In genomic region chr17:63881935-63882601, GRCh38 we compare ENCODE assay signal across 8 cellular contexts. TPM values are rescaled to one million over a fixed set of nuclear protein-coding genes. Genes with fewer than 3 reads are reported as not detected.
DNase-seq lines count a peak whose midpoint lies in the region; ATAC-seq and TF ChIP-seq lines count a peak whose summit lies in the region.

Gene GH2, minus strand, starts transcription at chr17:63881944. Its CDS starts 143 bp downstream, at chr17:63881801.

- CTCF ChIA-PET in SK-N-SH (lab: Yijun Ruan, JAX) = interaction anchor here (1.1 to 2.7 kb wide), 10 partner anchors 16 to 146 kb away, joined by 3 to 15 read pairs (median 5); partner anchors contain the start of gene CSHL1
- CTCF ChIA-PET in activated naive CD4-positive, alpha-beta T cell treated with anti-CD3 and anti-CD28 coated beads for 36 hours (lab: Charles Lee) = interaction anchor here (0.6 to 1.8 kb wide), 10 partner anchors 8 to 663 kb away, joined by 3 to 9 read pairs (median 3); no protein-coding TSS in a partner anchor

- TF ChIP-seq CTCF in CD14-positive monocyte (IDR thresholded peaks at IDR 0.05) = peak; percentile 55
- peak; percentile 51 for TF ChIP-seq CTCF in SK-N-SH (IDR thresholded peaks at IDR 0.05)
- TF ChIP-seq CTCF in left ventricle myocardium inferior (IDR thresholded peaks at IDR 0.05; ENCODE audit: borderline replicate concordance) = peak; percentile 58

- H3F3A ChIP-seq in SK-N-SH (replicated peaks; ENCODE audit: insufficient read depth) = no peaks in the 10 kb centered on the region

- H3K9ac ChIP-seq in SK-N-SH = no peak within 1 kb of the TSS

- no peaks in the 10 kb centered on the region for H3K9me2 ChIP-seq in SK-N-SH

- H3K4me1 ChIP-seq in SK-N-SH (ENCODE audit: control insufficient read depth in 1 of 2, insufficient read depth in 2 of 2, low read depth in 1 of 2, low read length in 1 of 2) = no peaks in the 10 kb centered on the region
- no peaks in the 10 kb centered on the region for H3K4me1 ChIP-seq in left ventricle myocardium inferior

- H3K36me3 Mint-ChIP-seq in CD14-positive monocyte = no peaks in the 10 kb centered on the region
- no peaks in the 10 kb centered on the region for H3K36me3 Mint-ChIP-seq in activated naive CD4-positive, alpha-beta T cell treated with anti-CD3 and anti-CD28 coated beads for 36 hours (ENCODE audit: low read depth)

- WGBS in SK-N-SH (ENCODE audit: low lambda C conversion rate) = 53% methylated on average over 11 of the region's 15 CpGs

- TF ChIP-seq EP300 in SK-N-SH (IDR thresholded peaks at IDR 0.05; ENCODE audit: borderline replicate concordance in 1 of 2, low read depth in 1 of 2, low read length in 1 of 2) = no peak

- H3K27ac Mint-ChIP-seq in CD14-positive monocyte = no peak within 1 kb of the TSS
- H3K27ac Mint-ChIP-seq in activated naive CD4-positive, alpha-beta T cell treated with anti-CD3 and anti-CD28 coated beads for 36 hours = no peak within 1 kb of the TSS

- H3K27ac ChIP-seq in SK-N-SH (ENCODE audit: low read depth in 2 of 2, low read length in 1 of 2) (no peak within 1 kb of the TSS), left ventricle myocardium inferior (replicated peaks) (no peak within 1 kb of the TSS)

- no peak for TF ChIP-seq RAD21 in SK-N-SH (IDR thresholded peaks at IDR 0.05; ENCODE audit: low read length)

- no peaks in the 10 kb centered on the region for H3K9me3 Mint-ChIP-seq in CD14-positive monocyte
- no peaks in the 10 kb centered on the region for H3K9me3 Mint-ChIP-seq in activated naive CD4-positive, alpha-beta T cell treated with anti-CD3 and anti-CD28 coated beads for 36 hours

- no peaks in the 10 kb centered on the region for H3K79me2 ChIP-seq in SK-N-SH (ENCODE audit: insufficient read depth)

- no peak within 1 kb of the TSS for H3K4me3 ChIP-seq in SK-N-SH (ENCODE audit: low read depth in 2 of 2, low read length in 1 of 2)
- H3K4me3 ChIP-seq in left ventricle myocardium inferior = no peak within 1 kb of the TSS

- H3K9me3 ChIP-seq in SK-N-SH = no peaks in the 10 kb centered on the region
- H3K9me3 ChIP-seq in left ventricle myocardium inferior (replicated peaks) = no peaks in the 10 kb centered on the region

- no peak within 1 kb of the TSS for H3K4me2 ChIP-seq in SK-N-SH

- H2AFZ ChIP-seq in SK-N-SH (ENCODE audit: low read depth) = no peak within 1 kb of the TSS

- no peak within 1 kb of the TSS for H3K4me3 Mint-ChIP-seq in CD14-positive monocyte
- H3K4me3 Mint-ChIP-seq in activated naive CD4-positive, alpha-beta T cell treated with anti-CD3 and anti-CD28 coated beads for 36 hours = no peak within 1 kb of the TSS

- ATAC-seq in GM18870 (IDR thresholded peaks at IDR 0.05; ENCODE audit: unreplicated experiment) = no peak

- peaks cover 8 to 17% (median 14%) of the 10 kb centered on the region in 3 donors for H3K27me3 Mint-ChIP-seq in CD14-positive monocyte (ENCODE audit: low read depth in 3 of 3)
- H3K27me3 Mint-ChIP-seq in activated naive CD4-positive, alpha-beta T cell treated with anti-CD3 and anti-CD28 coated beads for 36 hours (ENCODE audit: low read depth) = no peaks in the 10 kb centered on the region

- H4K20me1 ChIP-seq in SK-N-SH (ENCODE audit: insufficient read depth) = no peaks in the 10 kb centered on the region

- H3K36me3 ChIP-seq in SK-N-SH (replicated peaks in 1 of 2; ENCODE audit: control insufficient read depth in 1 of 2, insufficient read depth in 2 of 2, low read length in 1 of 2) = no peaks in the 10 kb centered on the region
- H3K36me3 ChIP-seq in left ventricle myocardium inferior = no peaks in the 10 kb centered on the region

- H3K4me1 Mint-ChIP-seq in CD14-positive monocyte = no peaks in the 10 kb centered on the region
- H3K4me1 Mint-ChIP-seq in activated naive CD4-positive, alpha-beta T cell treated with anti-CD3 and anti-CD28 coated beads for 36 hours (ENCODE audit: low read depth) = peaks cover 2% of the 10 kb centered on the region

- POLR2A ChIA-PET in SK-N-SH (lab: Yijun Ruan, JAX) = no interaction called here

- intact Hi-C loops in CD14-positive monocyte (cut with micrococcal nuclease) = no loop called here
- intact Hi-C loops in activated naive CD4-positive, alpha-beta T cell treated with anti-CD3 and anti-CD28 coated beads for 36 hours (cut with micrococcal nuclease) = no loop called here
- intact Hi-C loops in left ventricle myocardium inferior (cut with micrococcal nuclease) = no loop called here

- peaks cover 5% of the 10 kb centered on the region for H3K27me3 ChIP-seq in SK-N-SH (ENCODE audit: insufficient read depth)
- no peaks in the 10 kb centered on the region for H3K27me3 ChIP-seq in left ventricle myocardium inferior (ENCODE audit: low read depth)

- DNase-seq in CD14-positive monocyte (ENCODE audit: low spot score) = no peak
- DNase-seq in HCEC 1CT = peak; percentile 28
- peak; percentile 85 for DNase-seq in SK-N-SH
- peak; percentile 79 for DNase-seq in activated naive CD4-positive, alpha-beta T cell treated with anti-CD3 and anti-CD28 coated beads for 36 hours
- DNase-seq in left ventricle myocardium inferior = no peak
- DNase-seq in stimulated activated CD4-positive, alpha-beta T cell treated with anti-CD3 and anti-CD28 coated beads, Interleukin-12 subunit alpha, Interleukin-12 subunit beta, amount 100 ng/mL, for 4 hours = peak; percentile 49
- DNase-seq in DMS79 treated with DMSO at 0.1 percent for 48 hours (lab: John Stamatoyannopoulos, UW) = no peak

TF ChIP-seq in SK-N-SH, 30 proteins besides CTCF, POLR2A, EP300 and RAD21 (continues in another document):
- TF ChIP-seq FOSL2 (IDR thresholded peaks at IDR 0.05; ENCODE audit: borderline replicate concordance, low read depth) = no peak
- no peak for TF ChIP-seq POLR2AphosphoS5 (IDR thresholded peaks at IDR 0.05; ENCODE audit: low read depth, low read length)
- TF ChIP-seq NRF1 (IDR thresholded peaks at IDR 0.05; ENCODE audit: low read depth, low read length) = no peak
- TF ChIP-seq EZH2phosphoT487 (IDR thresholded peaks at IDR 0.05; ENCODE audit: borderline replicate concordance, low read depth) = no peak
- no peak for TF ChIP-seq ZBTB33 (IDR thresholded peaks at IDR 0.05; ENCODE audit: borderline replicate concordance, low read depth)
- TF ChIP-seq JUND (IDR thresholded peaks at IDR 0.05) = no peak
- no peak for TF ChIP-seq YY1 (IDR thresholded peaks at IDR 0.05; ENCODE audit: low read depth)
- TF ChIP-seq IRF3 (IDR thresholded peaks at IDR 0.05; ENCODE audit: low read depth, low read length) = no peak
- no peak for TF ChIP-seq SIN3A (IDR thresholded peaks at IDR 0.05; ENCODE audit: borderline replicate concordance, low read depth, low read length)
- TF ChIP-seq MXI1 (IDR thresholded peaks at IDR 0.05; ENCODE audit: low read depth, low read length) = no peak
- no peak for TF ChIP-seq MEF2A (IDR thresholded peaks at IDR 0.05; ENCODE audit: borderline replicate concordance, low read depth)
- no peak for TF ChIP-seq GATA2 (CRISPR knock-in tag; IDR thresholded peaks at IDR 0.05)
- no peak for TF ChIP-seq RCOR1 (IDR thresholded peaks at IDR 0.05; ENCODE audit: low read length)

RNA-seq across cellular contexts. Expression of gene GH2, which starts in this region (rescaled TPM):
- polyA plus RNA-seq in CD14-positive monocyte = not detected
- not detected in 2 replicates for polyA plus RNA-seq in SK-N-SH (2012; rRNA removed)
- polyA plus RNA-seq in SK-N-SH (2012; cell fraction: cytosol; rRNA removed) = not detected in 2 replicates
- not detected in 2 replicates for polyA plus RNA-seq in SK-N-SH (2012; cell fraction: nucleus; rRNA removed)
- total RNA-seq in activated naive CD4-positive, alpha-beta T cell treated with anti-CD3 and anti-CD28 coated beads for 36 hours = not detected
- total RNA-seq in left ventricle myocardium inferior = not detected

Comparison
In these comparisons a context has a peak if more than half of its experiments do, and no peak if none do; other contexts are left out.
1. Peak in DNase-seq in SK-N-SH; RNA of the gene not detected or under 1 TPM.
2. Peak in DNase-seq in activated naive CD4-positive, alpha-beta T cell treated with anti-CD3 and anti-CD28 coated beads for 36 hours; RNA of the gene not detected or under 1 TPM.
3. DNase-seq: peak in HCEC 1CT (single experiment) and stimulated activated CD4-positive, alpha-beta T cell treated with anti-CD3 and anti-CD28 coated beads, Interleukin-12 subunit alpha, Interleukin-12 subunit beta, amount 100 ng/mL, for 4 hours (single experiment); none in CD14-positive monocyte (single experiment), left ventricle myocardium inferior (single experiment) and DMS79 treated with DMSO at 0.1 percent for 48 hours (single experiment).
4. Peak in every context shown above with its lines, with median percentiles within 50 percentile points of each other: CTCF ChIP-seq.